Comparison of ENCODE assay signal across 1 cellular context in the genomic region with DNA sequence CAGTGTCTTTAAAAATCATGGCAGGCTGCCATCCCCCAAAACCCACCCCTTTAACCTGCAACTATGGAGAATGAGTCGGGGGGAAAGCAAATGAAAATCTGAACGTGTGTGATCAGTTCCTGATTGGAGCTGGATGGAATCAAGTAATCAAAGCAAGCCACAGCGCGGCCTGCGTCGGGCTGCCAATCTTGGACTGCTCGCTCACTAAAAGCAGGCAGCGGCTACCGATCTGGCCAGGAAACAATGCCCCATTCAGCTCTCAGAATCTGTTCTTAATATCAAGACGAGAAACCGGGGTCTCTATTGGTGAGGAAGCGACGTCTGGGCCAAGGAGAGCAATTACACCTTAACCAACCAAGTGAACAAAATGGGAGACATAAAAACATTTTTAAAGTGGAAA.
TF ChIP-seq lines count a peak whose summit lies in the region.

No MANE protein-coding gene starts in this region.

TF ChIP-seq in HepG2, 621 proteins besides CTCF, POLR2A, EP300 and RAD21 (continued from another document):
- TF ChIP-seq, protein P1, sequence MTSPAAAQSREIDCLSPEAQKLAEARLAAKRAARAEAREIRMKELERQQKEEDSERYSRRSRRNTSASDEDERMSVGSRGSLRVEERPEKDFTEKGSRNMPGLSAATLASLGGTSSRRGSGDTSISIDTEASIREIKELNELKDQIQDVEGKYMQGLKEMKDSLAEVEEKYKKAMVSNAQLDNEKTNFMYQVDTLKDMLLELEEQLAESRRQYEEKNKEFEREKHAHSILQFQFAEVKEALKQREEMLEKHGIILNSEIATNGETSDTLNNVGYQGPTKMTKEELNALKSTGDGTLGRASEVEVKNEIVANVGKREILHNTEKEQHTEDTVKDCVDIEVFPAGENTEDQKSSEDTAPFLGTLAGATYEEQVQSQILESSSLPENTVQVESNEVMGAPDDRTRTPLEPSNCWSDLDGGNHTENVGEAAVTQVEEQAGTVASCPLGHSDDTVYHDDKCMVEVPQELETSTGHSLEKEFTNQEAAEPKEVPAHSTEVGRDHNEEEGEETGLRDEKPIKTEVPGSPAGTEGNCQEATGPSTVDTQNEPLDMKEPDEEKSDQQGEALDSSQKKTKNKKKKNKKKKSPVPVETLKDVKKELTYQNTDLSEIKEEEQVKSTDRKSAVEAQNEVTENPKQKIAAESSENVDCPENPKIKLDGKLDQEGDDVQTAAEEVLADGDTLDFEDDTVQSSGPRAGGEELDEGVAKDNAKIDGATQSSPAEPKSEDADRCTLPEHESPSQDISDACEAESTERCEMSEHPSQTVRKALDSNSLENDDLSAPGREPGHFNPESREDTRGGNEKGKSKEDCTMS (CRISPR knock-in tag; conservative IDR thresholded peaks at IDR 0.05) = no peak
- TF ChIP-seq XBP1 (CRISPR knock-in tag; IDR thresholded peaks at IDR 0.05) = no peak
- no peak for TF ChIP-seq NKX3-1 (CRISPR knock-in tag; IDR thresholded peaks at IDR 0.05)
- TF ChIP-seq HDAC6 (IDR thresholded peaks at IDR 0.05; ENCODE audit: low read depth, low read length) = no peak
- no peak for TF ChIP-seq ZNF205 (CRISPR knock-in tag; IDR thresholded peaks at IDR 0.05)
- TF ChIP-seq ZNF552 (CRISPR knock-in tag; IDR thresholded peaks at IDR 0.05; ENCODE audit: borderline replicate concordance) = no peak
- TF ChIP-seq CCDC6 (CRISPR knock-in tag; IDR thresholded peaks at IDR 0.05) = no peak
- no peak for TF ChIP-seq JUND (CRISPR knock-in tag; IDR thresholded peaks at IDR 0.05)
- no peak for TF ChIP-seq KDM2A (CRISPR knock-in tag; IDR thresholded peaks at IDR 0.05; ENCODE audit: borderline replicate concordance, low read depth)
- no peak for TF ChIP-seq SMAD1 (CRISPR knock-in tag; IDR thresholded peaks at IDR 0.05; ENCODE audit: borderline replicate concordance, low read depth)
- no peak for TF ChIP-seq ZNF251 (CRISPR knock-in tag; IDR thresholded peaks at IDR 0.05)
- TF ChIP-seq, protein P2, sequence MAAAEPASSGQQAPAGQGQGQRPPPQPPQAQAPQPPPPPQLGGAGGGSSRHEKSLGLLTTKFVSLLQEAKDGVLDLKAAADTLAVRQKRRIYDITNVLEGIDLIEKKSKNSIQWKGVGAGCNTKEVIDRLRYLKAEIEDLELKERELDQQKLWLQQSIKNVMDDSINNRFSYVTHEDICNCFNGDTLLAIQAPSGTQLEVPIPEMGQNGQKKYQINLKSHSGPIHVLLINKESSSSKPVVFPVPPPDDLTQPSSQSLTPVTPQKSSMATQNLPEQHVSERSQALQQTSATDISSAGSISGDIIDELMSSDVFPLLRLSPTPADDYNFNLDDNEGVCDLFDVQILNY (CRISPR knock-in tag; conservative IDR thresholded peaks at IDR 0.05) = no peak
- no peak for TF ChIP-seq U2AF1 (optimal IDR thresholded peaks at IDR 0.05; ENCODE audit: low read depth, low read length)
TF ChIP-seq in HepG2: peak in this region for 0.
